ENCODE assay signal across 21 cellular contexts in the genomic region with DNA sequence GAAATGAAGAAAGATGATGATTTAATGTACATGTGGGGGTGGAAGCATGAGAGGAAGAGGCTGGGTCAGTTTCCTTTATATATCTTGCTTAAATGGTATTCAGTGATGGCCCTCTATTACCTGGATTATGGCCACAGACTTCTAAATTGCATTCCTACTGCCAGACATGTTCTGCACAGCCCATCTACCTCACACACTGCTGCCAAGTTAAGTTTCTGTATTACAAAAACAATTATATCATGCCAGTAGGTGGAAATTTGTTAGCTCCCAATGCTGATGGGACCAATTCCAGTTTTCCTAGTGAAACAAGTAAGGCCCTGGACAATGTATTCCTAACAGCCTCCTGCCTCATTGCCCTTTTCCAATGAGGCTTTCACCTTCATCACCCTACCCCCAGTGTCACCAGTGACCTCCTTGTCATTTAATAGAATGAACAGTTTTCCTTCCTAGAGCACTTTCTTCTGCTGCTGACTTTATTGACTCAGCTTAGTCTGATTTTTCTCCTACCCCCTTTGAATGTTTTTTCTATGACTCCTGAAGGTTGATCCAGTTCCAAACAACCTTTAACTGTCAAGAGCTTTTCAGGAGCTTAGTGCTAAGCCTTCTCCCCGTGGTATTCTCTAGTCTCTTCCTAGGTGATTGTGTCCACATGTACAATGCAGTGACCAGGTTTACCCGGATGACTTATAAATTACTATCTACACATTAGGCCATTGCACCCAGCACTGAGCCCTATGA.
DNase-seq lines count a peak whose midpoint lies in the region; ATAC-seq and TF ChIP-seq lines count a peak whose summit lies in the region.
"Had no signal": no experiment of that assay in that cellular context is flagged by ENCODE, and none has a peak within 500 bp of the region (broad histone marks: within the 10 kb centered on the region; RNA-seq: fewer than 3 reads in every experiment).

No MANE protein-coding gene starts in this region.

- no peaks in the 10 kb centered on the region; the same call in 2 of the 3 replicates for H3K4me1 Mint-ChIP-seq in GM23338
- H3K4me1 Mint-ChIP-seq: CD4-positive, alpha-beta memory T cell had no signal

- H3K4me2 ChIP-seq in IMR-90 (ENCODE audit: low read depth, low read length), result no peak overlapping the region; the same call in 1 of the 2 replicates
- no peak overlapping the region for H3K4me2 ChIP-seq in GM23338
- H3K4me2 ChIP-seq: PC-9 had no signal

- no peaks in the 10 kb centered on the region for H3K79me1 ChIP-seq in IMR-90 (ENCODE audit: low read depth in 1 of 2, low read length in 2 of 2)

- H3K4me3 ChIP-seq in IMR-90 (ENCODE audit: insufficient read depth, low read depth, low read length) (no peak overlapping the region), rectal smooth muscle tissue (ENCODE audit: low read length) (no peak overlapping the region), GM23338 (no peak overlapping the region)
- H3K4me3 ChIP-seq: GM12878, PC-9, SJSA1 had no signal

- H2BK15ac ChIP-seq in IMR-90 (ENCODE audit: low read depth, low read length), result no peak overlapping the region

- ATAC-seq in IMR-90 (ENCODE audit: low read depth) (no peak), GM23338 (no peak), HG03196 (IDR thresholded peaks at IDR 0.05; ENCODE audit: unreplicated experiment) (no peak), GM21717 (IDR thresholded peaks at IDR 0.05; ENCODE audit: unreplicated experiment) (no peak)
- ATAC-seq: GM12878, Right ventricle myocardium inferior had no signal

- H4K8ac ChIP-seq in IMR-90 (ENCODE audit: low read depth in 2 of 2, low read length in 2 of 2), result no peak overlapping the region

- H4K20me1 ChIP-seq in IMR-90 (ENCODE audit: insufficient read depth, low read length) (no peaks in the 10 kb centered on the region), GM23338 (replicated peaks; ENCODE audit: insufficient read depth) (no peaks in the 10 kb centered on the region)

- TF ChIP-seq RAD21 in IMR-90 (IDR thresholded peaks at IDR 0.05; ENCODE audit: low read length), result no peak

- H3K18ac ChIP-seq in IMR-90 (ENCODE audit: low read depth, low read length), result no peak overlapping the region

- H3K9me3 ChIP-seq in IMR-90 (ENCODE audit: control insufficient read depth, insufficient read depth, low read length), result no peaks in the 10 kb centered on the region
- H3K9me3 ChIP-seq: SJSA1 had no signal

- WGBS in IMR-90 (ENCODE audit: extremely low coverage in 2 of 2, insufficient read length in 1 of 2), 2 experiments, result 100% methylated on average over 1 of the region's 2 CpGs; no CpG with 5 or more reads in 1 of the 2 experiments

- H4K91ac ChIP-seq in IMR-90 (ENCODE audit: insufficient read depth, low read depth, low read length), result no peak overlapping the region

- H3K4me1 ChIP-seq in IMR-90 (ENCODE audit: control insufficient read depth, insufficient read depth, low read length) (no peaks in the 10 kb centered on the region), rectal smooth muscle tissue (ENCODE audit: control insufficient read depth, insufficient read depth, low read length) (peaks cover 5% of the 10 kb centered on the region), GM23338 (ENCODE audit: insufficient read depth) (no peaks in the 10 kb centered on the region)
- H3K4me1 ChIP-seq: SJSA1 had no signal

- H2AK9ac ChIP-seq in IMR-90 (replicated peaks; ENCODE audit: low read depth, low read length, poor library complexity), result no peak overlapping the region

- no peaks in the 10 kb centered on the region for H3K79me2 ChIP-seq in GM23338 (replicated peaks; ENCODE audit: insufficient read depth)

- peaks cover 5% of the 10 kb centered on the region; the same call in 2 of the 3 replicates for H3K9me3 Mint-ChIP-seq in GM23338

- H3F3A ChIP-seq in GM23338 (replicated peaks; ENCODE audit: low read depth), result no peaks in the 10 kb centered on the region

- no peak overlapping the region for H3K14ac ChIP-seq in IMR-90 (replicated peaks; ENCODE audit: low read depth, low read length)

- no peak overlapping the region for H3K4me3 Mint-ChIP-seq in GM23338
- H3K4me3 Mint-ChIP-seq: CD4-positive, alpha-beta memory T cell had no signal

- H3K27me3 Mint-ChIP-seq in GM23338 (ENCODE audit: insufficient read depth, low read depth, poor library complexity), result no peaks in the 10 kb centered on the region

- H3K27me3 ChIP-seq in IMR-90 (ENCODE audit: control insufficient read depth, insufficient read depth, low read length), result no peaks in the 10 kb centered on the region
- H3K27me3 ChIP-seq in rectal smooth muscle tissue (ENCODE audit: control insufficient read depth, insufficient read depth, low read length), result no peaks in the 10 kb centered on the region
- H3K27me3 ChIP-seq in GM23338 (ENCODE audit: insufficient read depth), result no peaks in the 10 kb centered on the region
- H3K27me3 ChIP-seq: SJSA1 had no signal

- H3K36me3 Mint-ChIP-seq in GM23338 (ENCODE audit: low read depth), result no peaks in the 10 kb centered on the region
- H3K36me3 Mint-ChIP-seq: CD4-positive, alpha-beta memory T cell had no signal

- no peak overlapping the region for H2BK120ac ChIP-seq in IMR-90 (ENCODE audit: low read depth, low read length)

- H2AK5ac ChIP-seq in IMR-90 (ENCODE audit: low read depth, low read length), result no peak overlapping the region

- H2BK20ac ChIP-seq in IMR-90 (ENCODE audit: low read depth, low read length), result no peak overlapping the region

- in situ Hi-C loops in IMR-90 (cut with MboI; ENCODE audit: low sequenced_read_pairs), result no loop called here

- H3K9ac ChIP-seq in IMR-90 (ENCODE audit: low read depth, low read length), result no peak overlapping the region
- no peak overlapping the region for H3K9ac ChIP-seq in rectal smooth muscle tissue (ENCODE audit: low read length)

- H3K36me3 ChIP-seq in IMR-90 (ENCODE audit: control insufficient read depth, insufficient read depth, low read length), result no peaks in the 10 kb centered on the region
- no peaks in the 10 kb centered on the region for H3K36me3 ChIP-seq in rectal smooth muscle tissue (ENCODE audit: control insufficient read depth, insufficient read depth, low read length)
- H3K36me3 ChIP-seq in GM23338 (ENCODE audit: insufficient read depth), result no peaks in the 10 kb centered on the region
- H3K36me3 ChIP-seq: SJSA1 had no signal

- no peak overlapping the region for H3K56ac ChIP-seq in IMR-90 (ENCODE audit: extremely low read depth, insufficient read depth, low read length)

- CTCF ChIA-PET in IMR-90 (lab: Yijun Ruan, JAX), result no interaction called here

- dilution Hi-C loops in IMR-90 (cut with HindIII; ENCODE audit: low sequenced_read_pairs, unreplicated experiment), result no loop called here

- no peak overlapping the region for H2BK5ac ChIP-seq in IMR-90 (ENCODE audit: low read depth, low read length, poor library complexity, severe bottlenecking)

- TF ChIP-seq CTCF in IMR-90 (conservative IDR thresholded peaks at IDR 0.05; ENCODE audit: low read depth, low read length) (no peak), GM23338 (conservative IDR thresholded peaks at IDR 0.05; ENCODE audit: low read depth in 2 of 2) (no peak)

- POLR2A ChIA-PET in IMR-90 (lab: Charles Lee; ENCODE audit: unreplicated experiment), result no interaction called here

- H3K27ac Mint-ChIP-seq in GM23338, result no peak overlapping the region
- H3K27ac Mint-ChIP-seq: CD4-positive, alpha-beta memory T cell had no signal

- BruUV-seq in IMR-90 (replicated peaks; lab: Mats Ljungman, UMichigan), result no TSS peak

- H3K27ac ChIP-seq in IMR-90 (ENCODE audit: insufficient read depth, low read length) (no peak overlapping the region), rectal smooth muscle tissue (ENCODE audit: low read depth, low read length) (peak overlapping the region; percentile 51), GM23338 (ENCODE audit: low read depth) (no peak overlapping the region)
- H3K27ac ChIP-seq: PC-9, SJSA1 had no signal

- DNase-seq in IMR-90 (peak; percentile 5), astrocyte of the hippocampus (ENCODE audit: low read depth, low spot score) (peak; percentile 32), iris pigment epithelial cell (ENCODE audit: low read depth) (peak; percentile 6), GM23338 (ENCODE audit: low spot score) (no peak)
- DNase-seq in activated CD4-positive, alpha-beta T cell treated with anti-CD3 and anti-CD28 coated beads, Interleukin-2, amount 50 U/mL, for 4 hours, result no peak
- DNase-seq: C1 segment of cervical spinal cord; CD4-positive, alpha-beta memory T cell; COR-L47; KG1; MM.1S; NCI-H2081; NCI-H2171; NCI-H345; NCI-H510A treated with DMSO at 0.1 percent for 48 hours; PC-9 had no signal

- H3K9me1 ChIP-seq in IMR-90 (ENCODE audit: insufficient read depth, low read length), result no peaks in the 10 kb centered on the region

- H4K5ac ChIP-seq in IMR-90 (ENCODE audit: low read depth, low read length), result no peak overlapping the region

- no peak for TF ChIP-seq POLR2A in IMR-90 (IDR thresholded peaks at IDR 0.05; ENCODE audit: low read depth, low read length)

- H3K23ac ChIP-seq in IMR-90 (ENCODE audit: low read depth, low read length), result no peak overlapping the region

- H3K9me2 ChIP-seq in GM23338 (ENCODE audit: insufficient read depth), result no peaks in the 10 kb centered on the region

- intact Hi-C loops in IMR-90 (cut with micrococcal nuclease), result no loop called here

- H2AFZ ChIP-seq in IMR-90 (replicated peaks; ENCODE audit: low read length, poor library complexity), result no peak overlapping the region
- H2AFZ ChIP-seq in GM23338, result no peak overlapping the region
- H2AFZ ChIP-seq: PC-9 had no signal

- no peak overlapping the region for H3K4ac ChIP-seq in IMR-90 (ENCODE audit: low read depth, low read length)

TF ChIP-seq in IMR-90, 13 proteins besides CTCF, POLR2A, EP300 and RAD21 (continues in another document):
- TF ChIP-seq MAFK (IDR thresholded peaks at IDR 0.05; ENCODE audit: low read depth, low read length) (no peak), MXI1 (IDR thresholded peaks at IDR 0.05; ENCODE audit: borderline replicate concordance, low read depth, low read length) (no peak)

TF ChIP-seq in GM23338, 12 proteins besides CTCF, POLR2A, EP300 and RAD21 (continues in another document):
- TF ChIP-seq POLR2AphosphoS5 (IDR thresholded peaks at IDR 0.05; ENCODE audit: low read depth) (no peak), STAT1 (IDR thresholded peaks at IDR 0.05; ENCODE audit: unreplicated experiment) (no peak), EZH2 (IDR thresholded peaks at IDR 0.05; ENCODE audit: low read depth, unreplicated experiment) (no peak), JUNB (IDR thresholded peaks at IDR 0.05; ENCODE audit: unreplicated experiment) (no peak)

Comparison
In these comparisons a context has a peak if more than half of its experiments do, and no peak if none do; other contexts are left out.
1. DNase-seq: peak in IMR-90 (single experiment), astrocyte of the hippocampus (single experiment) and iris pigment epithelial cell (single experiment); none in GM23338 (single experiment) and activated CD4-positive, alpha-beta T cell treated with anti-CD3 and anti-CD28 coated beads, Interleukin-2, amount 50 U/mL, for 4 hours (0 of 2).